In genomic region chr6:34560366-34561226, GRCh38 we compare ENCODE assay signal across 1 cellular context.
TF ChIP-seq lines count a peak whose summit lies in the region.

No MANE protein-coding gene starts in this region.

TF ChIP-seq in GM23338, 12 proteins besides CTCF, POLR2A, EP300 and RAD21 (continued from another document):
- no peak for TF ChIP-seq ZNF462 (CRISPR knock-in tag; IDR thresholded peaks at IDR 0.05)
- TF ChIP-seq NANOG (IDR thresholded peaks at IDR 0.05; ENCODE audit: borderline replicate concordance) = no peak
- no peak for TF ChIP-seq ZNF331 (CRISPR knock-in tag; IDR thresholded peaks at IDR 0.05; ENCODE audit: low read depth)
- no peak for TF ChIP-seq ZNF114 (CRISPR knock-in tag; IDR thresholded peaks at IDR 0.05)
